ENCODE assay signal across 8 cellular contexts in genomic region chr14:24271834-24272263, GRCh38. TPM values are rescaled to one million over a fixed set of nuclear protein-coding genes. Genes with fewer than 3 reads are reported as not detected.
DNase-seq lines count a peak whose midpoint lies in the region; TF ChIP-seq lines count a peak whose summit lies in the region.

No MANE protein-coding gene starts in this region.

- H3K36me3 ChIP-seq in Caco-2 (ENCODE audit: control insufficient read depth, insufficient read depth, low read length) (no peaks in the 10 kb centered on the region), PC-9 (ENCODE audit: low read depth) (no peaks in the 10 kb centered on the region)

- BruUV-seq in Caco-2 (replicated peaks; lab: Mats Ljungman, UMichigan): TSS peak; percentile 41
- TSS peak; percentile 46 for BruUV-seq in PC-9 (replicated peaks; lab: Mats Ljungman, UMichigan)

- no peaks in the 10 kb centered on the region for H3K27me3 ChIP-seq in Caco-2 (replicated peaks; ENCODE audit: control insufficient read depth, insufficient read depth, low read length)
- H3K27me3 ChIP-seq in PC-9 (ENCODE audit: insufficient read depth, low read depth): no peaks in the 10 kb centered on the region

- H3K27ac ChIP-seq in PC-9: no peak overlapping the region

- peak overlapping the region; percentile 76 for H3K4me3 Mint-ChIP-seq in Caco-2 (ENCODE audit: unreplicated experiment)
- peak overlapping the region; percentile 93 for H3K4me3 Mint-ChIP-seq in osteocyte (ENCODE audit: unreplicated experiment)

- H3K9me2 ChIP-seq in PC-9 (ENCODE audit: insufficient read depth): no peaks in the 10 kb centered on the region

- POLR2A ChIA-PET in Caco-2 (lab: Charles Lee) (interaction anchor here (0.6 to 2.1 kb wide), 5 partner anchors 10 to 117 kb away, joined by 3 to 39 read pairs (median 4); partner anchors contain the start of gene TINF2), PC-9 (lab: Charles Lee; ENCODE audit: unreplicated experiment) (interaction anchor here (0.8 kb wide), 1 partner anchor 59 kb away, joined by 4 read pairs; the partner anchor contains the start of gene CHMP4A)

- DNase-seq in Caco-2 (no peak), PC-9 (no peak), epithelial cell of esophagus (ENCODE audit: low read depth) (no peak), osteocyte (ENCODE audit: extremely low spot score, unreplicated experiment) (no peak), HUDEP-2 (lab: John Stamatoyannopoulos, UW; ENCODE audit: unreplicated experiment in 76 of 76) (no peak), hippocampal formation (lab: John Stamatoyannopoulos, UW) (no peak), HK-2 (ENCODE audit: unreplicated experiment) (no peak), OCI-M2 (lab: John Stamatoyannopoulos, UW; ENCODE audit: unreplicated experiment) (no peak)

- H2AFZ ChIP-seq in PC-9: peak overlapping the region; percentile 91; the same call in 1 of the 2 replicates

- intact Hi-C loops in Caco-2 (cut with micrococcal nuclease; ENCODE audit: unreplicated experiment): loop anchor here (1.0 kb wide), 3 partner anchors 25 to 36 kb away; no protein-coding TSS in a partner anchor
- intact Hi-C loops in PC-9 (cut with micrococcal nuclease; ENCODE audit: unreplicated experiment): no loop called here

- H3F3A ChIP-seq in PC-9 (ENCODE audit: insufficient read depth, low read depth): peaks cover 19% of the 10 kb centered on the region

- no peak for TF ChIP-seq CTCF in Caco-2 (IDR thresholded peaks at IDR 0.05; ENCODE audit: insufficient read depth in 1 of 2, low read depth in 1 of 2, low read length in 1 of 2, severe bottlenecking in 1 of 2, unreplicated experiment in 1 of 2)
- no peak for TF ChIP-seq CTCF in PC-9 (conservative IDR thresholded peaks at IDR 0.05)
- no peak for TF ChIP-seq CTCF in epithelial cell of esophagus (IDR thresholded peaks at IDR 0.05; ENCODE audit: insufficient read depth, low read depth, low read length, missing control alignments)
- no peak for TF ChIP-seq CTCF in osteocyte (IDR thresholded peaks at IDR 0.05)

- H3K27ac Mint-ChIP-seq in Caco-2 (ENCODE audit: unreplicated experiment): peak overlapping the region; percentile 74
- peak overlapping the region; percentile 89 for H3K27ac Mint-ChIP-seq in osteocyte (ENCODE audit: unreplicated experiment)

- CTCF ChIA-PET in Caco-2 (lab: Charles Lee): interaction anchor here (0.6 to 1.9 kb wide), 11 partner anchors 8 to 136 kb away, joined by 3 to 42 read pairs (median 5); partner anchors contain the start of genes CIDEB and TINF2
- CTCF ChIA-PET in PC-9 (lab: Charles Lee): no interaction called here

- no peaks in the 10 kb centered on the region for H4K20me1 ChIP-seq in PC-9 (ENCODE audit: insufficient read depth)

- H3K27me3 Mint-ChIP-seq in Caco-2 (ENCODE audit: insufficient read depth, unreplicated experiment) (no peaks in the 10 kb centered on the region), osteocyte (ENCODE audit: unreplicated experiment) (no peaks in the 10 kb centered on the region)

- H3K9me3 ChIP-seq in Caco-2 (no peaks in the 10 kb centered on the region), PC-9 (ENCODE audit: insufficient read depth, low read depth) (no peaks in the 10 kb centered on the region)

- H3K9me3 Mint-ChIP-seq in Caco-2 (ENCODE audit: unreplicated experiment) (no peaks in the 10 kb centered on the region), osteocyte (ENCODE audit: unreplicated experiment) (no peaks in the 10 kb centered on the region)

- H3K4me1 ChIP-seq in Caco-2 (peaks cover 5% of the 10 kb centered on the region), PC-9 (replicated peaks; ENCODE audit: insufficient read depth) (peaks cover 20% of the 10 kb centered on the region)

- H3K4me1 Mint-ChIP-seq in Caco-2 (ENCODE audit: low read depth, unreplicated experiment) (peaks cover 11% of the 10 kb centered on the region), osteocyte (ENCODE audit: unreplicated experiment) (peaks cover 14% of the 10 kb centered on the region)

- peak overlapping the region; percentile 84 for H3K4me2 ChIP-seq in PC-9

- H3K36me3 Mint-ChIP-seq in Caco-2 (ENCODE audit: insufficient read depth, unreplicated experiment) (peaks cover 6% of the 10 kb centered on the region), osteocyte (ENCODE audit: unreplicated experiment) (peaks cover 5% of the 10 kb centered on the region)

- H3K4me3 ChIP-seq in Caco-2 (ENCODE audit: low read depth, low read length): peak overlapping the region; percentile 95
- H3K4me3 ChIP-seq in PC-9: peak overlapping the region; percentile 91
- peak overlapping the region; percentile 34 for H3K4me3 ChIP-seq in epithelial cell of esophagus (ENCODE audit: low read length)

- no peaks in the 10 kb centered on the region for H3K79me2 ChIP-seq in PC-9 (ENCODE audit: low read depth)

RNA-seq across cellular contexts. Expression of gene RABGGTA, which starts 0.5 kb away (rescaled TPM):
- total RNA-seq in Caco-2 (2022): 27.1 and 30.4 TPM in 2 replicates
- total RNA-seq in PC-9 (2021): 25.2 and 30.1 TPM in 2 replicates
- total RNA-seq in osteocyte: 26.1 and 30.8 TPM in 2 replicates

RNA-seq across cellular contexts. Expression of gene TGM1, which starts 8.9 kb away (rescaled TPM):
- total RNA-seq in Caco-2 (2022): 5.9 and 6.1 TPM in 2 replicates
- 7.2 and 7.5 TPM in 2 replicates for total RNA-seq in PC-9 (2021)
- total RNA-seq in osteocyte: 2.1 and 2.3 TPM in 2 replicates

RNA-seq across cellular contexts. Expression of gene DHRS1, which starts 27.7 kb away (rescaled TPM):
- total RNA-seq in Caco-2 (2022) (15.6 and 18.1 TPM in 2 replicates), PC-9 (2021) (37.9 and 41.4 TPM in 2 replicates), osteocyte (24.6 and 27.0 TPM in 2 replicates)

RNA-seq across cellular contexts. Expression of gene NOP9, which starts 27.8 kb away (rescaled TPM):
- total RNA-seq in Caco-2 (2022) (35.1 and 38.3 TPM in 2 replicates), PC-9 (2021) (24.4 and 31.1 TPM in 2 replicates), osteocyte (27.8 and 28.2 TPM in 2 replicates)

RNA-seq across cellular contexts. Expression of gene TINF2, which starts 29.4 kb away (rescaled TPM):
- total RNA-seq in Caco-2 (2022) (33.4 and 34.4 TPM in 2 replicates), PC-9 (2021) (22.4 and 23.0 TPM in 2 replicates), osteocyte (69.2 and 75.7 TPM in 2 replicates)

Comparison
In these comparisons a context has a peak if more than half of its experiments do, and no peak if none do; other contexts are left out.
1. H3K4me3 ChIP-seq: peak in every context shown above with its lines; median percentile 95 in Caco-2; 91 in PC-9; 34 in epithelial cell of esophagus.